ENCODE assay signal across 18 cellular contexts in the genomic region with DNA sequence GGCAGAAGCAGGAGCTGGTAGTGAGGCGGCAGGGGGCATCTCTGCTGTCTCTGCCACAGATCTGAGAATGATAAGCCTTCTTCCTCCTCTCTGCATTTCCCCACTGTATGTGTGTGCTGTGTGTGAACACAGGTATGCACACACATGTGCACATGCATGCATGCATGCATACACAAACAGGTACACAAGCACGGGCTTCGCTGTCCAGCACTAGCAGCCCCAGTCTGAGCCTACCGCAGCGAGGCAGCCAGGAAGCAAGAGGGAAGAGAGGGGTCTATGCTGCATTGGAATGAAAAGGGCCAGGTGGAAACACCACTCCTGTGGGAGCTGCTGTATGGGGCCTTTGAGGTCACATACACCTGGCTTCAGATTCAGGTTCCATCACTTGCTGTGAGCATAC.
DNase-seq lines count a peak whose midpoint lies in the region; ATAC-seq, FAIRE-seq and TF ChIP-seq lines count a peak whose summit lies in the region.
"Had no signal": no experiment of that assay in that cellular context is flagged by ENCODE, and none has a peak within 500 bp of the region (broad histone marks: within the 10 kb centered on the region; RNA-seq: fewer than 3 reads in every experiment).

No MANE protein-coding gene starts in this region.

- ATAC-seq in GM19455 (IDR thresholded peaks at IDR 0.05; ENCODE audit: unreplicated experiment) (no peak), HG03378 (IDR thresholded peaks at IDR 0.05; ENCODE audit: unreplicated experiment) (no peak)

- peak; percentile 83 for FAIRE-seq in urothelium cell line (lab: Jason Lieb, UNC)
- FAIRE-seq: GM12891 had no signal

- TF ChIP-seq RAD21 in Ishikawa (IDR thresholded peaks at IDR 0.05; ENCODE audit: low read depth): no peak

- H3K4me3 ChIP-seq in HEK293 (ENCODE audit: low read depth, low read length) (no peak overlapping the region), right atrium auricular region (no peak overlapping the region)
- H3K4me3 ChIP-seq: GM23248, HAP-1 had no signal

- H3K36me3 ChIP-seq in HEK293 (ENCODE audit: control insufficient read depth in 2 of 2, insufficient read depth in 1 of 2, low read length in 2 of 2): no peaks in the 10 kb centered on the region
- no peaks in the 10 kb centered on the region for H3K36me3 ChIP-seq in right atrium auricular region
- H3K36me3 ChIP-seq: HAP-1 had no signal

- H3K4me1 ChIP-seq in HEK293 (ENCODE audit: control insufficient read depth, insufficient read depth, low read length): no peaks in the 10 kb centered on the region
- no peaks in the 10 kb centered on the region for H3K4me1 ChIP-seq in right atrium auricular region
- H3K4me1 ChIP-seq: HAP-1 had no signal

- DNase-seq in left kidney (ENCODE audit: low read depth, low spot score) (peak; percentile 12), urothelium cell line (ENCODE audit: low spot score) (no peak), right atrium auricular region (ENCODE audit: low spot score) (no peak), RWPE1 (ENCODE audit: low spot score) (no peak)
- DNase-seq: C1 segment of cervical spinal cord; Calu3; CD4-positive, alpha-beta memory T cell; COR-L47; DMS53; DMS79 treated with DMSO at 0.1 percent for 48 hours; GF-D8; GM23248 had no signal

- no peak for TF ChIP-seq EP300 in Ishikawa (IDR thresholded peaks at IDR 0.05; ENCODE audit: borderline replicate concordance)

- no peaks in the 10 kb centered on the region for H3K27me3 ChIP-seq in right atrium auricular region

- POLR2A ChIA-PET in HEK293 (lab: Yijun Ruan, JAX): no interaction called here
- POLR2A ChIA-PET in RWPE1 (lab: Yijun Ruan, JAX; ENCODE audit: low non-redundant PET): no interaction called here

- TF ChIP-seq CTCF in HEK293 (tag by site-specific recombination; IDR thresholded peaks at IDR 0.05): no peak
- no peak for TF ChIP-seq CTCF in right atrium auricular region (IDR thresholded peaks at IDR 0.05)
- no peak for TF ChIP-seq CTCF in RWPE1 (conservative IDR thresholded peaks at IDR 0.05; ENCODE audit: low read depth)

- H3K27ac ChIP-seq in HEK293 (ENCODE audit: extremely low read depth, low read depth, low read length) (no peak overlapping the region), right atrium auricular region (no peak overlapping the region), RWPE1 (no peak overlapping the region)
- H3K27ac ChIP-seq: GM23248 had no signal

- CTCF ChIA-PET in HEK293 (lab: Yijun Ruan, JAX) (interaction anchor here (0.6 kb wide), 1 partner anchor 47 kb away, joined by 3 read pairs; no protein-coding TSS in a partner anchor), RWPE1 (lab: Yijun Ruan, JAX) (interaction anchor here (0.6 kb wide), 2 partner anchors 187 to 932 kb away, joined by 3 read pairs; no protein-coding TSS in a partner anchor)

- H3K9me3 ChIP-seq in HEK293 (ENCODE audit: control insufficient read depth, insufficient read depth, low read depth, low read length) (no peaks in the 10 kb centered on the region), right atrium auricular region (no peaks in the 10 kb centered on the region)
- H3K9me3 ChIP-seq: HAP-1 had no signal

TF ChIP-seq in HEK293, 187 proteins besides CTCF, POLR2A, EP300 and RAD21 (continues in another document):
- TF ChIP-seq, protein P1, sequence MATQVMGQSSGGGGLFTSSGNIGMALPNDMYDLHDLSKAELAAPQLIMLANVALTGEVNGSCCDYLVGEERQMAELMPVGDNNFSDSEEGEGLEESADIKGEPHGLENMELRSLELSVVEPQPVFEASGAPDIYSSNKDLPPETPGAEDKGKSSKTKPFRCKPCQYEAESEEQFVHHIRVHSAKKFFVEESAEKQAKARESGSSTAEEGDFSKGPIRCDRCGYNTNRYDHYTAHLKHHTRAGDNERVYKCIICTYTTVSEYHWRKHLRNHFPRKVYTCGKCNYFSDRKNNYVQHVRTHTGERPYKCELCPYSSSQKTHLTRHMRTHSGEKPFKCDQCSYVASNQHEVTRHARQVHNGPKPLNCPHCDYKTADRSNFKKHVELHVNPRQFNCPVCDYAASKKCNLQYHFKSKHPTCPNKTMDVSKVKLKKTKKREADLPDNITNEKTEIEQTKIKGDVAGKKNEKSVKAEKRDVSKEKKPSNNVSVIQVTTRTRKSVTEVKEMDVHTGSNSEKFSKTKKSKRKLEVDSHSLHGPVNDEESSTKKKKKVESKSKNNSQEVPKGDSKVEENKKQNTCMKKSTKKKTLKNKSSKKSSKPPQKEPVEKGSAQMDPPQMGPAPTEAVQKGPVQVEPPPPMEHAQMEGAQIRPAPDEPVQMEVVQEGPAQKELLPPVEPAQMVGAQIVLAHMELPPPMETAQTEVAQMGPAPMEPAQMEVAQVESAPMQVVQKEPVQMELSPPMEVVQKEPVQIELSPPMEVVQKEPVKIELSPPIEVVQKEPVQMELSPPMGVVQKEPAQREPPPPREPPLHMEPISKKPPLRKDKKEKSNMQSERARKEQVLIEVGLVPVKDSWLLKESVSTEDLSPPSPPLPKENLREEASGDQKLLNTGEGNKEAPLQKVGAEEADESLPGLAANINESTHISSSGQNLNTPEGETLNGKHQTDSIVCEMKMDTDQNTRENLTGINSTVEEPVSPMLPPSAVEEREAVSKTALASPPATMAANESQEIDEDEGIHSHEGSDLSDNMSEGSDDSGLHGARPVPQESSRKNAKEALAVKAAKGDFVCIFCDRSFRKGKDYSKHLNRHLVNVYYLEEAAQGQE (tag by site-specific recombination; IDR thresholded peaks at IDR 0.05): peak; percentile 52; the same call in 1 of the 2 replicates
- TF ChIP-seq, protein P2, sequence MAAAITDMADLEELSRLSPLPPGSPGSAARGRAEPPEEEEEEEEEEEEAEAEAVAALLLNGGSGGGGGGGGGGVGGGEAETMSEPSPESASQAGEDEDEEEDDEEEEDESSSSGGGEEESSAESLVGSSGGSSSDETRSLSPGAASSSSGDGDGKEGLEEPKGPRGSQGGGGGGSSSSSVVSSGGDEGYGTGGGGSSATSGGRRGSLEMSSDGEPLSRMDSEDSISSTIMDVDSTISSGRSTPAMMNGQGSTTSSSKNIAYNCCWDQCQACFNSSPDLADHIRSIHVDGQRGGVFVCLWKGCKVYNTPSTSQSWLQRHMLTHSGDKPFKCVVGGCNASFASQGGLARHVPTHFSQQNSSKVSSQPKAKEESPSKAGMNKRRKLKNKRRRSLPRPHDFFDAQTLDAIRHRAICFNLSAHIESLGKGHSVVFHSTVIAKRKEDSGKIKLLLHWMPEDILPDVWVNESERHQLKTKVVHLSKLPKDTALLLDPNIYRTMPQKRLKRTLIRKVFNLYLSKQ (tag by site-specific recombination; IDR thresholded peaks at IDR 0.05; ENCODE audit: borderline replicate concordance): no peak

TF ChIP-seq in Ishikawa, 13 proteins besides CTCF, POLR2A, EP300 and RAD21:
- TF ChIP-seq, protein P3, sequence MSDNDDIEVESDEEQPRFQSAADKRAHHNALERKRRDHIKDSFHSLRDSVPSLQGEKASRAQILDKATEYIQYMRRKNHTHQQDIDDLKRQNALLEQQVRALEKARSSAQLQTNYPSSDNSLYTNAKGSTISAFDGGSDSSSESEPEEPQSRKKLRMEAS (IDR thresholded peaks at IDR 0.05): no peak
- TF ChIP-seq, protein P1 (IDR thresholded peaks at IDR 0.05; ENCODE audit: low read depth): peak; percentile 62
